ENCODE assay signal across 33 cellular contexts in the genomic region with DNA sequence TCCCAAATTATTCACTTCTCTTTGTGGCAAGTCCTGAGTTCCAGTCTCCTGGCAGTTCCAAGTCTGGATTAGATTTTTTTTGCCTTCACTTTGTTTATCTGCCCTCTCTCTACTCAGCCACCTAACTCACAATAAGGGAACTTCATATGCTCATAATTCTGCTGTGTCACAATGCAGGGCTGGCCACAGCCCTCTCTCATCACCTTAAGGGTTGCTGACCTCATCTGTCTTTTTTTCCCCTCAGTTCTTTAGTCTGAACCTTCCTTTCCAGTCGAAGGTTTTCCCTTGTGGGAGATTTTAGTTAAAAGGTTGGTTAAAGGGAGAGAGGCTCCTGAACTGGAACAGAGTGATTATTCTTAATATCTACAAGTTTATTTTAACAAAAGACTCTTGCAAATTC. TPM values are rescaled to one million over a fixed set of nuclear protein-coding genes. Genes with fewer than 3 reads are reported as not detected.
"Had no signal": no experiment of that assay in that cellular context is flagged by ENCODE, and none has a peak within 500 bp of the region (broad histone marks: within the 10 kb centered on the region; RNA-seq: fewer than 3 reads in every experiment).

No MANE protein-coding gene starts in this region.

- H3K27me3 Mint-ChIP-seq: activated CD4-positive, alpha-beta memory T cell treated with anti-CD3 and anti-CD28 coated beads, Interleukin-2, amount 10 ng/mL, durations not matched to agents 7 days and 5 days; activated naive CD4-positive, alpha-beta T cell treated with anti-CD3 and anti-CD28 coated beads, Interleukin-2, amount 10 ng/mL, durations not matched to agents 7 days and 5 days had no signal

- ATAC-seq: body of pancreas, gastroesophageal sphincter, mucosa of descending colon, pancreas, upper lobe of right lung had no signal

- DNase-seq: activated CD4-positive, alpha-beta memory T cell treated with anti-CD3 and anti-CD28 coated beads, Interleukin-2, amount 10 ng/mL, durations not matched to agents 7 days and 5 days; activated CD4-positive, alpha-beta T cell treated with anti-CD3 and anti-CD28 coated beads for 48 hours; activated effector memory CD4-positive, alpha-beta T cell treated with anti-CD3 and anti-CD28 coated beads, Interleukin-2, amount 50 U/mL, for 16 hours; activated naive CD4-positive, alpha-beta T cell treated with anti-CD3 and anti-CD28 coated beads, Interleukin-2, amount 10 ng/mL, durations not matched to agents 7 days and 5 days; activated T-cell treated with anti-CD3 and anti-CD28 coated beads, Interleukin-2, amount 50 U/mL, for 48 hours; adrenal gland; aorta; body of pancreas; dermis blood vessel endothelial cell; effector memory CD4-positive, alpha-beta T cell; islet precursor cell; left ventricle myocardium inferior; mucosa of descending colon; pancreas; stimulated activated CD4-positive, alpha-beta T cell treated with anti-CD3 and anti-CD28 coated beads, Interleukin-1b, Interleukin-23, amount 100 ng/mL, for 48 hours; stimulated activated CD4-positive, alpha-beta T cell treated with anti-CD3 and anti-CD28 coated beads, Interleukin-4, amount 100 ng/mL, for 4 hours; stimulated activated naive CD4-positive, alpha-beta T cell; T-helper 1 cell; tibial artery; upper lobe of right lung had no signal

- H3K27me3 ChIP-seq: adrenal gland, body of pancreas, gastroesophageal sphincter, hepatocyte, pancreas, right atrium auricular region, suprapubic skin, tibial artery, upper lobe of right lung had no signal

- H3K9me3 ChIP-seq: adrenal gland, body of pancreas, gastroesophageal sphincter, left ventricle myocardium inferior, mucosa of descending colon, pancreas, right atrium auricular region, suprapubic skin, tibial artery, upper lobe of right lung had no signal

- H3K4me3 ChIP-seq: adrenal gland, body of pancreas, gastroesophageal sphincter, hepatocyte, left ventricle myocardium inferior, lung, mucosa of descending colon, pancreas, right atrium auricular region, smooth muscle cell, suprapubic skin, tibial artery, upper lobe of right lung had no signal

- H3K27ac ChIP-seq: adrenal gland, body of pancreas, gastroesophageal sphincter, hepatocyte, left ventricle myocardium inferior, pancreas, right atrium auricular region, suprapubic skin, tibial artery, upper lobe of right lung, VCaP had no signal

- H3K4me3 Mint-ChIP-seq: activated CD4-positive, alpha-beta memory T cell treated with anti-CD3 and anti-CD28 coated beads, Interleukin-2, amount 10 ng/mL, durations not matched to agents 7 days and 5 days; activated naive CD4-positive, alpha-beta T cell treated with anti-CD3 and anti-CD28 coated beads, Interleukin-2, amount 10 ng/mL, durations not matched to agents 7 days and 5 days; T-helper 2 cell treated with Interferon-gamma antibody and Interleukin-4, amounts not matched to agents 5 μg/mL and 100 μg/mL, for 36 hours had no signal

- H3K27ac Mint-ChIP-seq: activated CD4-positive, alpha-beta memory T cell treated with anti-CD3 and anti-CD28 coated beads, Interleukin-2, amount 10 ng/mL, durations not matched to agents 7 days and 5 days; activated naive CD4-positive, alpha-beta T cell treated with anti-CD3 and anti-CD28 coated beads, Interleukin-2, amount 10 ng/mL, durations not matched to agents 7 days and 5 days; nephron had no signal

- H3K9me3 Mint-ChIP-seq: activated CD4-positive, alpha-beta memory T cell treated with anti-CD3 and anti-CD28 coated beads, Interleukin-2, amount 10 ng/mL, durations not matched to agents 7 days and 5 days; activated naive CD4-positive, alpha-beta T cell treated with anti-CD3 and anti-CD28 coated beads, Interleukin-2, amount 10 ng/mL, durations not matched to agents 7 days and 5 days; nephron; T-helper 2 cell treated with Interferon-gamma antibody and Interleukin-4, amounts not matched to agents 5 μg/mL and 100 μg/mL, for 36 hours had no signal

RNA-seq across cellular contexts. Expression of a gene that starts 20.4 kb away (rescaled TPM):
- total RNA-seq: activated CD4-positive, alpha-beta memory T cell treated with anti-CD3 and anti-CD28 coated beads, Interleukin-2, amount 10 ng/mL, durations not matched to agents 7 days and 5 days; aorta; body of pancreas; dermis blood vessel endothelial cell; epithelial cell of proximal tubule; gastroesophageal sphincter; hepatocyte; left ventricle myocardium inferior; lung; mesenteric fat pad; myocyte; pulmonary artery endothelial cell; right atrium auricular region; smooth muscle cell; suprapubic skin; upper lobe of right lung had no signal
